7 cellular contexts compared by ENCODE assay signal in the genomic region with DNA sequence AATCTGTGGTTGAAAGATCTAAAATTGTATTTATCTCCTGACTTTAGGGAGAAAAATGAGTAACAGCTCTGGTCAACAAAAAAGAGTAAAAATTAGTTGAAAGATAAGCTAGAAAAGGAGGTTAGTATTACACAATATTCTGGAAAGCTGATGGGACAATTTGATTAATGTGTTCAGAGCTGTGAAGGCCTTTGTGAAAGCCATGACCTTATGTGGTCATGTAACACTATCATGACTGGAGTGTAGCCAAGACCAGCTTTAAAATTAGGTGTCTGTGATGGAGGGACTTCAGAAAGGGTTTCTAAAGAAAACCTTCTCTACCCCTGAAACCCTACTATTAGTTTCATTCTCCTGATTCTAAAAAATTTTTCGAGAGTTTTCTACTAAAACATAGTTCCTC.
DNase-seq lines count a peak whose midpoint lies in the region; ATAC-seq and TF ChIP-seq lines count a peak whose summit lies in the region.

No MANE protein-coding gene starts in this region.

- H2BK5ac ChIP-seq in IMR-90 (ENCODE audit: low read depth, low read length, poor library complexity, severe bottlenecking), result no peak overlapping the region

- H2AK9ac ChIP-seq in IMR-90 (replicated peaks; ENCODE audit: low read depth, low read length, poor library complexity), result no peak overlapping the region

- no peak overlapping the region for H3K4me2 ChIP-seq in IMR-90 (ENCODE audit: low read depth, low read length)

- no CpG with 5 or more reads among the region's 1 CpG for WGBS in IMR-90 (ENCODE audit: extremely low coverage in 2 of 2, insufficient read length in 1 of 2), 2 experiments

- no peak overlapping the region for H3K56ac ChIP-seq in IMR-90 (ENCODE audit: extremely low read depth, insufficient read depth, low read length)

- H2BK15ac ChIP-seq in IMR-90 (ENCODE audit: low read depth, low read length), result no peak overlapping the region

- TF ChIP-seq CTCF in IMR-90 (conservative IDR thresholded peaks at IDR 0.05; ENCODE audit: low read depth, low read length), result no peak

- H2BK120ac ChIP-seq in IMR-90 (ENCODE audit: low read depth, low read length), result no peak overlapping the region

- H2AK5ac ChIP-seq in IMR-90 (ENCODE audit: low read depth, low read length), result no peak overlapping the region

- no peaks in the 10 kb centered on the region for H3K4me1 ChIP-seq in IMR-90 (ENCODE audit: control insufficient read depth, insufficient read depth, low read length)

- no peak overlapping the region for H3K4me3 ChIP-seq in IMR-90 (ENCODE audit: insufficient read depth, low read depth, low read length)

- no peak overlapping the region for H2AFZ ChIP-seq in IMR-90 (replicated peaks; ENCODE audit: low read length, poor library complexity)

- H4K20me1 ChIP-seq in IMR-90 (ENCODE audit: insufficient read depth, low read length), result no peaks in the 10 kb centered on the region

- TF ChIP-seq RAD21 in IMR-90 (IDR thresholded peaks at IDR 0.05; ENCODE audit: low read length), result no peak

- in situ Hi-C loops in IMR-90 (cut with MboI; ENCODE audit: low sequenced_read_pairs), result no loop called here

- no peak overlapping the region for H4K5ac ChIP-seq in IMR-90 (ENCODE audit: low read depth, low read length)

- no peak overlapping the region for H3K14ac ChIP-seq in IMR-90 (replicated peaks; ENCODE audit: low read depth, low read length)

- H3K23ac ChIP-seq in IMR-90 (ENCODE audit: low read depth, low read length), result no peak overlapping the region

- dilution Hi-C loops in IMR-90 (cut with HindIII; ENCODE audit: low sequenced_read_pairs, unreplicated experiment), result no loop called here

- H3K36me3 ChIP-seq in IMR-90 (ENCODE audit: control insufficient read depth, insufficient read depth, low read length), result no peaks in the 10 kb centered on the region

- ATAC-seq in GM19025 (IDR thresholded peaks at IDR 0.05; ENCODE audit: low read depth, unreplicated experiment) (peak; percentile 82), IMR-90 (ENCODE audit: low read depth) (no peak), left lobe of liver (peak; percentile 61)

- no peaks in the 10 kb centered on the region for H3K79me1 ChIP-seq in IMR-90 (ENCODE audit: low read depth in 1 of 2, low read length in 2 of 2)

- no peak overlapping the region for H2BK20ac ChIP-seq in IMR-90 (ENCODE audit: low read depth, low read length)

- no peaks in the 10 kb centered on the region for H3K9me1 ChIP-seq in IMR-90 (ENCODE audit: insufficient read depth, low read length)

- no peak overlapping the region for H3K18ac ChIP-seq in IMR-90 (ENCODE audit: low read depth, low read length)

- POLR2A ChIA-PET in HEK293T (lab: Yijun Ruan, JAX) (no interaction called here), IMR-90 (lab: Charles Lee; ENCODE audit: unreplicated experiment) (no interaction called here)

- H3K27me3 ChIP-seq in IMR-90 (ENCODE audit: control insufficient read depth, insufficient read depth, low read length), result no peaks in the 10 kb centered on the region

- DNase-seq in HEK293T (ENCODE audit: extremely low spot score) (no peak), IMR-90 (no peak), left lobe of liver (ENCODE audit: low spot score) (no peak), HT-29 (ENCODE audit: low spot score) (no peak), activated gamma-delta T cell (lab: John Stamatoyannopoulos, UW) (no peak), NCI-H524 (lab: John Stamatoyannopoulos, UW) (no peak)

- CTCF ChIA-PET in HEK293T (lab: Yijun Ruan, JAX), result interaction anchor here (1.0 kb wide), 1 partner anchor 199 kb away, joined by 3 read pairs; no protein-coding TSS in a partner anchor
- CTCF ChIA-PET in IMR-90 (lab: Yijun Ruan, JAX), result interaction anchor here (0.9 to 1.0 kb wide), 2 partner anchors 12 to 14 kb away, joined by 3 read pairs; no protein-coding TSS in a partner anchor

- intact Hi-C loops in IMR-90 (cut with micrococcal nuclease), result no loop called here

- H3K27ac ChIP-seq in IMR-90 (ENCODE audit: insufficient read depth, low read length), result no peak overlapping the region

- no TSS peak for BruUV-seq in IMR-90 (replicated peaks; lab: Mats Ljungman, UMichigan)

- H3K9ac ChIP-seq in IMR-90 (ENCODE audit: low read depth, low read length), result no peak overlapping the region

- no peak for TF ChIP-seq POLR2A in IMR-90 (IDR thresholded peaks at IDR 0.05; ENCODE audit: low read depth, low read length)

- no peak overlapping the region for H3K4ac ChIP-seq in IMR-90 (ENCODE audit: low read depth, low read length)

- H4K91ac ChIP-seq in IMR-90 (ENCODE audit: insufficient read depth, low read depth, low read length), result no peak overlapping the region

- no peak overlapping the region for H4K8ac ChIP-seq in IMR-90 (ENCODE audit: low read depth in 2 of 2, low read length in 2 of 2)

- H3K9me3 ChIP-seq in IMR-90 (ENCODE audit: control insufficient read depth, insufficient read depth, low read length), result no peaks in the 10 kb centered on the region

TF ChIP-seq in HEK293T, 16 proteins besides CTCF, POLR2A, EP300 and RAD21:
- TF ChIP-seq, protein P1, sequence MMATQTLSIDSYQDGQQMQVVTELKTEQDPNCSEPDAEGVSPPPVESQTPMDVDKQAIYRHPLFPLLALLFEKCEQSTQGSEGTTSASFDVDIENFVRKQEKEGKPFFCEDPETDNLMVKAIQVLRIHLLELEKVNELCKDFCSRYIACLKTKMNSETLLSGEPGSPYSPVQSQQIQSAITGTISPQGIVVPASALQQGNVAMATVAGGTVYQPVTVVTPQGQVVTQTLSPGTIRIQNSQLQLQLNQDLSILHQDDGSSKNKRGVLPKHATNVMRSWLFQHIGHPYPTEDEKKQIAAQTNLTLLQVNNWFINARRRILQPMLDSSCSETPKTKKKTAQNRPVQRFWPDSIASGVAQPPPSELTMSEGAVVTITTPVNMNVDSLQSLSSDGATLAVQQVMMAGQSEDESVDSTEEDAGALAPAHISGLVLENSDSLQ (IDR thresholded peaks at IDR 0.05), result peak; percentile 80
- no peak for TF ChIP-seq NFRKB (IDR thresholded peaks at IDR 0.05)
- TF ChIP-seq SUZ12 (IDR thresholded peaks at IDR 0.05), result no peak

TF ChIP-seq in IMR-90, 13 proteins besides CTCF, POLR2A, EP300 and RAD21:
- TF ChIP-seq FOS (IDR thresholded peaks at IDR 0.05; ENCODE audit: low read depth, low read length), result no peak
- TF ChIP-seq, protein P2, sequence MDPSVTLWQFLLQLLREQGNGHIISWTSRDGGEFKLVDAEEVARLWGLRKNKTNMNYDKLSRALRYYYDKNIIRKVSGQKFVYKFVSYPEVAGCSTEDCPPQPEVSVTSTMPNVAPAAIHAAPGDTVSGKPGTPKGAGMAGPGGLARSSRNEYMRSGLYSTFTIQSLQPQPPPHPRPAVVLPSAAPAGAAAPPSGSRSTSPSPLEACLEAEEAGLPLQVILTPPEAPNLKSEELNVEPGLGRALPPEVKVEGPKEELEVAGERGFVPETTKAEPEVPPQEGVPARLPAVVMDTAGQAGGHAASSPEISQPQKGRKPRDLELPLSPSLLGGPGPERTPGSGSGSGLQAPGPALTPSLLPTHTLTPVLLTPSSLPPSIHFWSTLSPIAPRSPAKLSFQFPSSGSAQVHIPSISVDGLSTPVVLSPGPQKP (IDR thresholded peaks at IDR 0.05; ENCODE audit: borderline replicate concordance, low read depth, low read length), result no peak
- TF ChIP-seq NFE2L2 (IDR thresholded peaks at IDR 0.05; ENCODE audit: low read depth, low read length), result no peak
- TF ChIP-seq CEBPB (IDR thresholded peaks at IDR 0.05; ENCODE audit: low read depth, low read length), result peak; percentile 64
TF ChIP-seq in IMR-90: peak in this region for 1.
